In genomic region chr4:1207603-1208265, GRCh38 we compare ENCODE assay signal across 11 cellular contexts. TPM values are rescaled to one million over a fixed set of nuclear protein-coding genes. Genes with fewer than 3 reads are reported as not detected.
DNase-seq lines count a peak whose midpoint lies in the region; ATAC-seq and TF ChIP-seq lines count a peak whose summit lies in the region.
"Had no signal": no experiment of that assay in that cellular context is flagged by ENCODE, and none has a peak within 500 bp of the region (broad histone marks: within the 10 kb centered on the region; RNA-seq: fewer than 3 reads in every experiment).

No MANE protein-coding gene starts in this region.

- TF ChIP-seq POLR2A in suprapubic skin (IDR thresholded peaks at IDR 0.05), result no peak

- POLR2A ChIA-PET in GM10248 (lab: Yijun Ruan, JAX), result no interaction called here

- CTCF ChIA-PET in GM10248 (lab: Yijun Ruan, JAX), result interaction anchor here (1.1 kb wide), 1 partner anchor 60 kb away, joined by 3 read pairs; no protein-coding TSS in a partner anchor

- ATAC-seq in left colon, result peak; percentile 7

- no peak for TF ChIP-seq EP300 in suprapubic skin (IDR thresholded peaks at IDR 0.05)

- H3K36me3 ChIP-seq in suprapubic skin, result peaks cover 13% of the 10 kb centered on the region

- H3K9me3 Mint-ChIP-seq in chondrocyte (ENCODE audit: low read depth), result no peaks in the 10 kb centered on the region

- H3K4me3 Mint-ChIP-seq in chondrocyte (ENCODE audit: unreplicated experiment), result no peak overlapping the region

- H3K27ac ChIP-seq in suprapubic skin, result no peak overlapping the region
- H3K27ac ChIP-seq: 22Rv1 had no signal

- TF ChIP-seq CTCF in chondrocyte (IDR thresholded peaks at IDR 0.05) (no peak), suprapubic skin (IDR thresholded peaks at IDR 0.05) (no peak), GM10248 (IDR thresholded peaks at IDR 0.05; ENCODE audit: control extremely low read depth, extremely low read depth, low read depth, missing control alignments) (no peak)

- H3K9me3 ChIP-seq in suprapubic skin, result no peaks in the 10 kb centered on the region

- H3K27ac Mint-ChIP-seq in chondrocyte (ENCODE audit: unreplicated experiment), result peak overlapping the region; percentile 45

- H3K36me3 Mint-ChIP-seq in chondrocyte (ENCODE audit: low read depth), result peaks cover 4% of the 10 kb centered on the region

- peaks cover 58% of the 10 kb centered on the region for H3K4me1 Mint-ChIP-seq in chondrocyte (ENCODE audit: low read depth)

- DNase-seq in NCI-H2171 treated with DMSO at 0.1 percent for 48 hours (lab: John Stamatoyannopoulos, UW) (peak; percentile 49), NCI-H2171 (lab: John Stamatoyannopoulos, UW) (no peak), chondrocyte (ENCODE audit: low spot score) (peak; percentile 91), left colon (peak in 1 of 2 donors; percentile 55), suprapubic skin (ENCODE audit: low spot score in 2 of 2) (peak; percentile 68 to 83), GM10248 (ENCODE audit: extremely low spot score) (no peak), CD1c-positive myeloid dendritic cell (ENCODE audit: extremely low spot score) (no peak)
- DNase-seq in activated CD4-positive, alpha-beta T cell treated with anti-CD3 and anti-CD28 coated beads, Interleukin-2, amount 50 U/mL, for 1 hour, result no peak
- DNase-seq: amniotic stem cell, SIG-M5 had no signal

- no peaks in the 10 kb centered on the region for H3K27me3 Mint-ChIP-seq in chondrocyte (ENCODE audit: low read depth)

- H3K27me3 ChIP-seq in suprapubic skin, result no peaks in the 10 kb centered on the region

- intact Hi-C loops in left colon (cut with DNase I, micrococcal nuclease), result no loop called here

- H3K4me3 ChIP-seq in suprapubic skin, result no peak overlapping the region

- peaks cover 60% of the 10 kb centered on the region for H3K4me1 ChIP-seq in suprapubic skin

- whole genome bisulfite sequencing in suprapubic skin, result 84% methylated on average over 16 of the region's 31 CpGs

RNA-seq across cellular contexts. Expression of gene SPON2, which starts 35.4 kb away (rescaled TPM):
- 158 to 184 TPM (median 162 TPM) in 3 replicates for total RNA-seq in chondrocyte
- total RNA-seq in left colon, result 10 to 100 TPM; 26.6 to 34.3 TPM
- total RNA-seq in suprapubic skin, result 10 to 100 TPM; 22.5 to 52.3 (median 31.8) TPM

RNA-seq across cellular contexts. Expression of gene CTBP1, which starts 41.2 kb away (rescaled TPM):
- total RNA-seq in chondrocyte (147 to 175 TPM (median 151 TPM) in 3 replicates), left colon (100 to 1,000 TPM; 156 to 180 TPM), suprapubic skin (100 to 1,000 TPM; 145 to 255 (median 181) TPM)

Comparison
In these comparisons a context has a peak if more than half of its experiments do, and no peak if none do; other contexts are left out.
1. DNase-seq: peak in NCI-H2171 treated with DMSO at 0.1 percent for 48 hours (single experiment), chondrocyte (single experiment) and suprapubic skin (2 of 2); none in NCI-H2171 (single experiment), GM10248 (single experiment), CD1c-positive myeloid dendritic cell (single experiment) and activated CD4-positive, alpha-beta T cell treated with anti-CD3 and anti-CD28 coated beads, Interleukin-2, amount 50 U/mL, for 1 hour (single experiment).